In the genomic region with DNA sequence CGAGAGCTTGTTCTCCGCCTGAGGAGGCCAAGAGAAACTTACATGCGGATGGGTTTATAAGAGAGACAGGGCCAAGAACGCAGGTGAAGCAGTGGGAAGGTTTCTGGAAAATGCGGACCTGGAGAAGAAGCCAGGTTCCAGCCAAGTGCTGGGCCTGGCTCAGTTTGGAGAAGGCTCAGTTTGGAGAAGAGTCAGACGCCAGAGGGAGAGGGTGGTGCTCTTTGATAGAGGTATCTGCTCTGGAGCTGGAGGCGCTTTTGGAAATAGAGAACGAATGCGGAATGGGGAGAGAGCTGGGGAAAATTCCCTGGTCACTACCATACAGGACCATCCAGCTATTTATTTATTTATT, we compare ENCODE assay signal across 2 cellular contexts.
TF ChIP-seq lines count a peak whose summit lies in the region.

No MANE protein-coding gene starts in this region.

TF ChIP-seq in A549, 52 proteins besides CTCF, POLR2A, EP300 and RAD21:
- TF ChIP-seq GATA3 (IDR thresholded peaks at IDR 0.05; ENCODE audit: borderline replicate concordance), result no peak
- no peak for TF ChIP-seq ZFP36 (IDR thresholded peaks at IDR 0.05; ENCODE audit: borderline replicate concordance, partially characterized antibody)
- no peak for TF ChIP-seq EHMT2 (IDR thresholded peaks at IDR 0.05; ENCODE audit: low read depth)
- no peak for TF ChIP-seq RNF2 (IDR thresholded peaks at IDR 0.05; ENCODE audit: borderline replicate concordance, low read depth)
- TF ChIP-seq, protein P1, sequence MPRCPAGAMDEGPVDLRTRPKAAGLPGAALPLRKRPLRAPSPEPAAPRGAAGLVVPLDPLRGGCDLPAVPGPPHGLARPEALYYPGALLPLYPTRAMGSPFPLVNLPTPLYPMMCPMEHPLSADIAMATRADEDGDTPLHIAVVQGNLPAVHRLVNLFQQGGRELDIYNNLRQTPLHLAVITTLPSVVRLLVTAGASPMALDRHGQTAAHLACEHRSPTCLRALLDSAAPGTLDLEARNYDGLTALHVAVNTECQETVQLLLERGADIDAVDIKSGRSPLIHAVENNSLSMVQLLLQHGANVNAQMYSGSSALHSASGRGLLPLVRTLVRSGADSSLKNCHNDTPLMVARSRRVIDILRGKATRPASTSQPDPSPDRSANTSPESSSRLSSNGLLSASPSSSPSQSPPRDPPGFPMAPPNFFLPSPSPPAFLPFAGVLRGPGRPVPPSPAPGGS (IDR thresholded peaks at IDR 0.05), result no peak
- no peak for TF ChIP-seq HES2 (IDR thresholded peaks at IDR 0.05)
- no peak for TF ChIP-seq HOXB5 (CRISPR knock-in tag; IDR thresholded peaks at IDR 0.05)
- no peak for TF ChIP-seq FOSB (CRISPR knock-in tag; IDR thresholded peaks at IDR 0.05)
- TF ChIP-seq ZC3H11A (IDR thresholded peaks at IDR 0.05), result no peak
- no peak for TF ChIP-seq MAFK (IDR thresholded peaks at IDR 0.05; ENCODE audit: partially characterized antibody)
- TF ChIP-seq, protein P2, sequence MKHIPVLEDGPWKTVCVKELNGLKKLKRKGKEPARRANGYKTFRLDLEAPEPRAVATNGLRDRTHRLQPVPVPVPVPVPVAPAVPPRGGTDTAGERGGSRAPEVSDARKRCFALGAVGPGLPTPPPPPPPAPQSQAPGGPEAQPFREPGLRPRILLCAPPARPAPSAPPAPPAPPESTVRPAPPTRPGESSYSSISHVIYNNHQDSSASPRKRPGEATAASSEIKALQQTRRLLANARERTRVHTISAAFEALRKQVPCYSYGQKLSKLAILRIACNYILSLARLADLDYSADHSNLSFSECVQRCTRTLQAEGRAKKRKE (CRISPR knock-in tag; IDR thresholded peaks at IDR 0.05; ENCODE audit: low read depth), result no peak
- TF ChIP-seq ZSCAN20 (CRISPR knock-in tag; IDR thresholded peaks at IDR 0.05), result no peak
- TF ChIP-seq KDM1A (IDR thresholded peaks at IDR 0.05; ENCODE audit: low read depth), result no peak
- TF ChIP-seq NFE2L2 (conservative IDR thresholded peaks at IDR 0.05; ENCODE audit: low read length), result no peak
- TF ChIP-seq MAZ (IDR thresholded peaks at IDR 0.05; ENCODE audit: borderline replicate concordance, low read depth, low read length), result no peak
- no peak for TF ChIP-seq BHLHE40 (IDR thresholded peaks at IDR 0.05; ENCODE audit: low read depth, low read length)
- TF ChIP-seq, protein P3, sequence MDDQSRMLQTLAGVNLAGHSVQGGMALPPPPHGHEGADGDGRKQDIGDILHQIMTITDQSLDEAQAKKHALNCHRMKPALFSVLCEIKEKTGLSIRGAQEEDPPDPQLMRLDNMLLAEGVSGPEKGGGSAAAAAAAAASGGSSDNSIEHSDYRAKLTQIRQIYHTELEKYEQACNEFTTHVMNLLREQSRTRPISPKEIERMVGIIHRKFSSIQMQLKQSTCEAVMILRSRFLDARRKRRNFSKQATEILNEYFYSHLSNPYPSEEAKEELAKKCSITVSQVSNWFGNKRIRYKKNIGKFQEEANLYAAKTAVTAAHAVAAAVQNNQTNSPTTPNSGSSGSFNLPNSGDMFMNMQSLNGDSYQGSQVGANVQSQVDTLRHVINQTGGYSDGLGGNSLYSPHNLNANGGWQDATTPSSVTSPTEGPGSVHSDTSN (IDR thresholded peaks at IDR 0.05), result no peak
- TF ChIP-seq ZNF302 (CRISPR knock-in tag; IDR thresholded peaks at IDR 0.05), result no peak
- TF ChIP-seq USF2 (IDR thresholded peaks at IDR 0.05), result no peak

TF ChIP-seq in H1, 55 proteins besides CTCF, POLR2A, EP300 and RAD21:
- TF ChIP-seq TAF1 (IDR thresholded peaks at IDR 0.05; ENCODE audit: low read depth, low read length), result peak; percentile 36; the same call in 1 of the 2 replicates
- TF ChIP-seq KDM4A (IDR thresholded peaks at IDR 0.05; ENCODE audit: low read depth, low read length, severe bottlenecking), result peak; percentile 22
- no peak for TF ChIP-seq ASH2L (IDR thresholded peaks at IDR 0.05; ENCODE audit: low read length)
- TF ChIP-seq JUN (IDR thresholded peaks at IDR 0.05; ENCODE audit: low read depth, low read length), result no peak
- no peak for TF ChIP-seq ATF2 (IDR thresholded peaks at IDR 0.05; ENCODE audit: low read length)
